In the genomic region with DNA sequence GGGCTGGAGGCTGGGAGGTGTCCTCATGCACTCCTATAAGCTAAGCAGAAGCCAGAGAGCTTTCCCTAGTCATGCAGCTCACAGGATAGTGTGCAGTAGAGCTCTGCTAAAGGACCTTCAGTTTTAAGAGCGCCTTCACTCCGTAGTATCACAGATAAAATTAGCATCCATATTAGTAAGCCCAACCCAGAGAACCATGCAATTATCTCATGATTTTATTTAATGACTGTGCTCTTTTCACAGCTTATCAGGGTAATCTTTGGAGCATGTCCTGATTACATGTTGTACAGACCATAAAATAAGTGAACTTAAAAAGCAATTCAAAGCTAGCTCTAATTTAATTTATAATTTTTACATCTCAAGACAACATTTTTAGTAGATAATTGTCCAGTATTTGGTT, we compare ENCODE assay signal across 1 cellular context.
TF ChIP-seq lines count a peak whose summit lies in the region.

No MANE protein-coding gene starts in this region.

TF ChIP-seq in HEK293T, 16 proteins besides CTCF, POLR2A, EP300 and RAD21 (continued from another document):
- no peak for TF ChIP-seq TARDBP (IDR thresholded peaks at IDR 0.05)
- no peak for TF ChIP-seq ARNT (IDR thresholded peaks at IDR 0.05)
- TF ChIP-seq NFRKB (IDR thresholded peaks at IDR 0.05): no peak
- TF ChIP-seq ELF4 (IDR thresholded peaks at IDR 0.05): no peak
